Comparison of ENCODE assay signal across 15 cellular contexts in genomic region chr16:65116216-65116615, GRCh38. TPM values are rescaled to one million over a fixed set of nuclear protein-coding genes. Genes with fewer than 3 reads are reported as not detected.
A peak's percentile ranks its signal among the peaks of the same experiment; 100 is the strongest.
DNase-seq lines count a peak whose midpoint lies in the region; ATAC-seq and TF ChIP-seq lines count a peak whose summit lies in the region.
"Had no signal": no experiment of that assay in that cellular context is flagged by ENCODE, and none has a peak within 500 bp of the region (broad histone marks: within the 10 kb centered on the region; RNA-seq: fewer than 3 reads in every experiment).

No MANE protein-coding gene starts in this region.

- no peak for TF ChIP-seq POLR2A in erythroblast (IDR thresholded peaks at IDR 0.05; ENCODE audit: low read length)

- peaks cover 48% of the 10 kb centered on the region for H4K20me1 ChIP-seq in PC-3 (ENCODE audit: low read length)

- H3K4me1 ChIP-seq in PC-3 (ENCODE audit: insufficient read depth, low read length): peaks cover 33% of the 10 kb centered on the region
- H3K4me1 ChIP-seq in mesenchymal stem cell (ENCODE audit: control insufficient read depth, insufficient read depth, low read depth, low read length): peaks cover 1% of the 10 kb centered on the region

- no peak overlapping the region for H3K14ac ChIP-seq in mesenchymal stem cell (ENCODE audit: low read length in 2 of 2)

- no peak overlapping the region for H2BK15ac ChIP-seq in mesenchymal stem cell (ENCODE audit: low read depth, poor library complexity, severe bottlenecking)

- intact Hi-C loops in PC-3 (cut with micrococcal nuclease): loop anchor here (5.0 to 10.0 kb wide), 5 partner anchors 44 to 1654 kb away; no protein-coding TSS in a partner anchor

- 68% methylated on average over 4 of the region's 4 CpGs for WGBS in mesenchymal stem cell

- peak overlapping the region; percentile 88; the same call in 1 of the 2 replicates for H3K4me2 ChIP-seq in PC-3 (ENCODE audit: low read length)
- no peak overlapping the region for H3K4me2 ChIP-seq in mesenchymal stem cell (ENCODE audit: low read length, poor library complexity, severe bottlenecking)
- H3K4me2 ChIP-seq: KMS-11 had no signal

- peaks cover 31% of the 10 kb centered on the region for H3K36me3 Mint-ChIP-seq in chondrocyte (ENCODE audit: low read depth)

- no peak overlapping the region for H2AFZ ChIP-seq in PC-3 (ENCODE audit: low read length)
- no peak overlapping the region for H2AFZ ChIP-seq in mesenchymal stem cell (ENCODE audit: low read depth, low read length)

- H2BK12ac ChIP-seq in mesenchymal stem cell (ENCODE audit: low read length in 2 of 2): no peak overlapping the region

- DNase-seq in PC-3 (no peak), chondrocyte (ENCODE audit: low spot score) (no peak), mesenchymal stem cell (no peak), superior temporal gyrus (ENCODE audit: extremely low spot score) (peak; percentile 54), NCI-H1105 (lab: John Stamatoyannopoulos, UW) (no peak), erythroblast (lab: John Stamatoyannopoulos, UW) (no peak)
- DNase-seq: BE2C; CD8-positive, alpha-beta memory T cell; MG63; NCI-H1092 treated with DMSO at 0.1 percent for 48 hours; NCI-H1694 treated with DMSO at 0.1 percent for 48 hours; NCI-H345; SHP77 had no signal

- H4K8ac ChIP-seq in mesenchymal stem cell (ENCODE audit: low read length): peak overlapping the region; percentile 4

- H3K79me1 ChIP-seq in mesenchymal stem cell (replicated peaks; ENCODE audit: low read length, poor library complexity, severe bottlenecking): peaks cover 15% of the 10 kb centered on the region

- H2BK5ac ChIP-seq in mesenchymal stem cell (ENCODE audit: low read depth, low read length, poor library complexity, severe bottlenecking): no peak overlapping the region

- no peak overlapping the region for H3K18ac ChIP-seq in mesenchymal stem cell (ENCODE audit: low read depth in 1 of 2, low read length in 2 of 2)

- H3K9me3 ChIP-seq in PC-3 (ENCODE audit: low read length): no peaks in the 10 kb centered on the region
- no peaks in the 10 kb centered on the region for H3K9me3 ChIP-seq in mesenchymal stem cell (ENCODE audit: control insufficient read depth, low read length)
- H3K9me3 ChIP-seq: BE2C, MG63 had no signal

- H3K27me3 Mint-ChIP-seq in chondrocyte (ENCODE audit: low read depth): no peaks in the 10 kb centered on the region

- H3K79me2 ChIP-seq in PC-3 (ENCODE audit: low read length): peaks cover 95% of the 10 kb centered on the region

- peaks cover 76% of the 10 kb centered on the region for H3K4me1 Mint-ChIP-seq in chondrocyte (ENCODE audit: low read depth)

- TF ChIP-seq CTCF in PC-3 (conservative IDR thresholded peaks at IDR 0.05; ENCODE audit: low read depth, low read length) (no peak), chondrocyte (IDR thresholded peaks at IDR 0.05) (no peak)

- H3K9ac ChIP-seq in PC-3 (ENCODE audit: low read length) (no peak overlapping the region), mesenchymal stem cell (ENCODE audit: low read length) (peak overlapping the region; percentile 99)
- H3K9ac ChIP-seq: KMS-11 had no signal

- ATAC-seq in PC-3: no peak
- ATAC-seq in GM21825 (IDR thresholded peaks at IDR 0.05; ENCODE audit: unreplicated experiment): no peak

- H3K27ac ChIP-seq in PC-3 (ENCODE audit: low read length) (no peak overlapping the region), mesenchymal stem cell (ENCODE audit: low read length, poor library complexity, severe bottlenecking) (no peak overlapping the region)
- H3K27ac ChIP-seq: KMS-11 had no signal

- H3K4me3 Mint-ChIP-seq in chondrocyte (ENCODE audit: unreplicated experiment): peak overlapping the region; percentile 95
- H3K4me3 Mint-ChIP-seq: CD8-positive, alpha-beta memory T cell had no signal

- peak overlapping the region in 1 of 2 experiments; percentile 17 for H3K4ac ChIP-seq in mesenchymal stem cell (ENCODE audit: low read depth in 1 of 2, low read length in 2 of 2)

- no peak overlapping the region for H2BK120ac ChIP-seq in mesenchymal stem cell (ENCODE audit: low read depth, low read length)

- H3K36me3 ChIP-seq in PC-3 (ENCODE audit: low read depth, low read length) (peaks cover 34% of the 10 kb centered on the region; the same call in 1 of the 2 replicates), mesenchymal stem cell (ENCODE audit: control insufficient read depth in 1 of 2, insufficient read depth in 2 of 2, low read depth in 1 of 2, low read length in 2 of 2) (peaks cover 4 to 67% of the 10 kb centered on the region in 2 experiments)
- H3K36me3 ChIP-seq: BE2C, MG63 had no signal

- no peaks in the 10 kb centered on the region for H3K9me3 Mint-ChIP-seq in chondrocyte (ENCODE audit: low read depth)

- H3F3A ChIP-seq in PC-3 (ENCODE audit: low read length, unreplicated experiment): no peaks in the 10 kb centered on the region

- H3K9me2 ChIP-seq in PC-3 (replicated peaks; ENCODE audit: low read length): no peaks in the 10 kb centered on the region

- CTCF ChIA-PET in PC-3 (lab: Charles Lee): no interaction called here

- no peak overlapping the region for H3K4me3 ChIP-seq in PC-3 (ENCODE audit: low read length)
- H3K4me3 ChIP-seq in mesenchymal stem cell (ENCODE audit: insufficient read depth in 1 of 2, low read depth in 1 of 2, low read length in 2 of 2): peak overlapping the region in 1 of 2 experiments; percentile 93
- H3K4me3 ChIP-seq: MG63 had no signal

- peak overlapping the region; percentile 98 for H3K27ac Mint-ChIP-seq in chondrocyte (ENCODE audit: unreplicated experiment)

- H3K23ac ChIP-seq in mesenchymal stem cell (ENCODE audit: low read length in 2 of 2): no peak overlapping the region

- no peak overlapping the region for H4K91ac ChIP-seq in mesenchymal stem cell (ENCODE audit: low read length)

- POLR2A ChIA-PET in PC-3 (lab: Charles Lee; ENCODE audit: unreplicated experiment): no interaction called here

- no TSS peak for BruUV-seq in PC-3 (replicated peaks; lab: Mats Ljungman, UMichigan)

- H3K27me3 ChIP-seq in PC-3 (ENCODE audit: low read length) (no peaks in the 10 kb centered on the region), mesenchymal stem cell (ENCODE audit: control insufficient read depth in 1 of 2, insufficient read depth in 1 of 2, low read length in 2 of 2) (no peaks in the 10 kb centered on the region)
- H3K27me3 ChIP-seq: MG63 had no signal

- H2AK5ac ChIP-seq in mesenchymal stem cell (ENCODE audit: low read length, severe bottlenecking): no peak overlapping the region

RNA-seq across cellular contexts. Expression of gene CDH11, which starts 5.6 kb away (rescaled TPM):
- total RNA-seq in PC-3 (2014; rRNA removed): 111 and 172 TPM in 2 replicates
- total RNA-seq in chondrocyte: 936 to 1,062 TPM (median 970 TPM) in 3 replicates
- polyA plus RNA-seq in mesenchymal stem cell (2013, experiment 1 of 2): 237 TPM
- 227 TPM for polyA plus RNA-seq in mesenchymal stem cell (2013, experiment 2 of 2)
- total RNA-seq: CD8-positive, alpha-beta memory T cell had no signal
- polyA plus RNA-seq: CD8-positive, alpha-beta memory T cell had no signal
